In genomic region chr22:30822216-30823014, GRCh38 we compare ENCODE assay signal across 7 cellular contexts.
DNase-seq lines count a peak whose midpoint lies in the region; ATAC-seq and TF ChIP-seq lines count a peak whose summit lies in the region.

No MANE protein-coding gene starts in this region.

- in situ Hi-C loops in G401 (cut with HindIII; ENCODE audit: low sequenced_read_pairs): no loop called here

- no peaks in the 10 kb centered on the region for H3K36me3 Mint-ChIP-seq in activated naive CD8-positive, alpha-beta T cell treated with anti-CD3 and anti-CD28 coated beads, Interleukin-2, amount 50 U/mL, for 24 hours (ENCODE audit: low read depth)

- peaks cover 51% of the 10 kb centered on the region for H3K27me3 Mint-ChIP-seq in activated naive CD8-positive, alpha-beta T cell treated with anti-CD3 and anti-CD28 coated beads, Interleukin-2, amount 50 U/mL, for 24 hours

- peaks cover 21% of the 10 kb centered on the region for H3K4me1 Mint-ChIP-seq in activated naive CD8-positive, alpha-beta T cell treated with anti-CD3 and anti-CD28 coated beads, Interleukin-2, amount 50 U/mL, for 24 hours

- H3K27me3 ChIP-seq in HUES64 (ENCODE audit: insufficient read depth, low read length) (peaks cover 51% of the 10 kb centered on the region), right atrium auricular region (peaks cover 0 to 6% of the 10 kb centered on the region in 2 donors)

- H3K4me3 ChIP-seq in HUES64 (ENCODE audit: low read length) (peak overlapping the region; percentile 67), right atrium auricular region (peak overlapping the region; percentile 31 to 46), skeletal muscle cell (ENCODE audit: low read depth, low read length) (peak overlapping the region; percentile 54)

- peak overlapping the region; percentile 56; the same call in 1 of the 2 replicates for H3K9ac ChIP-seq in HUES64 (ENCODE audit: low read depth, low read length)

- 4% methylated on average over 82 of the region's 87 CpGs for WGBS in HUES64

- DNase-seq in activated naive CD8-positive, alpha-beta T cell treated with anti-CD3 and anti-CD28 coated beads, Interleukin-2, amount 50 U/mL, for 24 hours: peak; percentile 22
- DNase-seq in right atrium auricular region (ENCODE audit: low spot score): no peak
- no peak for DNase-seq in skeletal muscle cell (ENCODE audit: low read depth)
- DNase-seq in glomerular visceral epithelial cell (ENCODE audit: extremely low spot score): no peak
- DNase-seq in G401 (ENCODE audit: low spot score): no peak
- DNase-seq in foreskin melanocyte: no peak

- no peak for TF ChIP-seq CTCF in right atrium auricular region (IDR thresholded peaks at IDR 0.05)

- H3K9me3 ChIP-seq in HUES64 (ENCODE audit: insufficient read depth, low read depth, low read length): no peaks in the 10 kb centered on the region
- H3K9me3 ChIP-seq in right atrium auricular region: no peaks in the 10 kb centered on the region

- ATAC-seq in activated naive CD8-positive, alpha-beta T cell treated with anti-CD3 and anti-CD28 coated beads, Interleukin-2, amount 50 U/mL, for 24 hours: no peak

- H3K27ac Mint-ChIP-seq in activated naive CD8-positive, alpha-beta T cell treated with anti-CD3 and anti-CD28 coated beads, Interleukin-2, amount 50 U/mL, for 24 hours: no peak overlapping the region

- no peaks in the 10 kb centered on the region for H3K9me3 Mint-ChIP-seq in activated naive CD8-positive, alpha-beta T cell treated with anti-CD3 and anti-CD28 coated beads, Interleukin-2, amount 50 U/mL, for 24 hours

- H3K4me1 ChIP-seq in HUES64 (ENCODE audit: insufficient read depth, low read length): no peaks in the 10 kb centered on the region; the same call in 1 of the 2 replicates
- peaks cover 0 to 13% of the 10 kb centered on the region in 2 donors for H3K4me1 ChIP-seq in right atrium auricular region

- H3K36me3 ChIP-seq in HUES64 (ENCODE audit: insufficient read depth, low read length) (no peaks in the 10 kb centered on the region), right atrium auricular region (no peaks in the 10 kb centered on the region)

- peak overlapping the region; percentile 25 for H3K4me3 Mint-ChIP-seq in activated naive CD8-positive, alpha-beta T cell treated with anti-CD3 and anti-CD28 coated beads, Interleukin-2, amount 50 U/mL, for 24 hours

- no peak overlapping the region for H3K27ac ChIP-seq in HUES64 (ENCODE audit: low read depth, low read length)
- no peak overlapping the region for H3K27ac ChIP-seq in right atrium auricular region
